ENCODE assay signal across 24 cellular contexts in the genomic region with DNA sequence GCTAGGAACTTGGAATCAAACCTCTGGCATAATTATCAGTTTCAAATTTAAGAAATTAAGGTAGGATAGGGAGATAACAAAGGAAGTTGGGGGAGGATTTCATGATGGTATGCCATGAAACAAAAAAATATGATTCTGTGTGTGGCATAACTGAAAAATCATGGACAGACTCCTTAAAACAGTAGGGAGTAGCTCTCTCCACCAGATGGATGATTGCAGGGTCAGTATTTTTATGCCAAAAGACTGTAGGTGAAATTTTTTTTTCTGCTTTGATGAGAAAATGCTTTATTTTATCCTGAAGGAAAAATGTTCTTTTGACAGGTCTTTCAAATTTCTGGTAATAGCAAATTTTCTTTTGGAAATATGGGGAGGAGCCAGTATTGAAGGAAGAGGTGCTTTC.
"Had no signal": no experiment of that assay in that cellular context is flagged by ENCODE, and none has a peak within 500 bp of the region (broad histone marks: within the 10 kb centered on the region; RNA-seq: fewer than 3 reads in every experiment).

No MANE protein-coding gene starts in this region.

- H3K4me3 Mint-ChIP-seq: naive thymus-derived CD4-positive, alpha-beta T cell; natural killer cell; nephron; neural crest cell; stimulated activated effector memory CD8-positive, alpha-beta T cell treated with anti-CD3 and anti-CD28 coated beads, Interleukin-12 subunit alpha, Interleukin-12 subunit beta, amount 100 ng/mL, for 72 hours; stimulated activated naive B cell treated with anti-CD40 and anti-IgM and Interleukin-4, amounts not matched to agents 10 μg/mL and 1 μg/mL and 100 μg/mL, for 72 hours; stimulated activated naive CD8-positive, alpha-beta T cell treated with anti-CD3 and anti-CD28 coated beads, Interleukin-15, Interleukin-2, amounts not matched to agents 100 ng/mL and 50 ng/mL, for 24 hours had no signal

- H3K27me3 Mint-ChIP-seq: naive thymus-derived CD4-positive, alpha-beta T cell; progenitor cell of endocrine pancreas; stimulated activated naive B cell treated with anti-CD40 and anti-IgM and Interleukin-4, amounts not matched to agents 10 μg/mL and 1 μg/mL and 100 μg/mL, for 72 hours; stimulated activated naive CD8-positive, alpha-beta T cell treated with anti-CD3 and anti-CD28 coated beads, Interleukin-15, Interleukin-2, amounts not matched to agents 100 ng/mL and 50 ng/mL, for 24 hours had no signal

- H3K4me1 Mint-ChIP-seq: nephron, neural crest cell had no signal

- H3K9me3 Mint-ChIP-seq: nephron; neural crest cell; stimulated activated effector memory CD8-positive, alpha-beta T cell treated with anti-CD3 and anti-CD28 coated beads, Interleukin-12 subunit alpha, Interleukin-12 subunit beta, amount 100 ng/mL, for 72 hours; stimulated activated naive CD8-positive, alpha-beta T cell treated with anti-CD3 and anti-CD28 coated beads, Interleukin-15, Interleukin-2, amounts not matched to agents 100 ng/mL and 50 ng/mL, for 24 hours had no signal

- DNase-seq: naive thymus-derived CD4-positive, alpha-beta T cell; natural killer cell; nucleus accumbens; pancreas; psoas muscle; right cardiac atrium; right lobe of liver; sigmoid colon; small intestine; stimulated activated CD4-positive, alpha-beta T cell treated with anti-CD3 and anti-CD28 coated beads, Interleukin-15, amount 100 ng/mL, for 24 hours; stimulated activated CD4-positive, alpha-beta T cell treated with anti-CD3 and anti-CD28 coated beads, Interleukin-2, amount 100 ng/mL, for 24 hours; stimulated activated CD4-positive, alpha-beta T cell treated with anti-CD3 and anti-CD28 coated beads, Interleukin-2, amount 100 ng/mL, for 48 hours; stimulated activated CD4-positive, alpha-beta T cell treated with anti-CD3 and anti-CD28 coated beads, Interleukin-4, amount 100 ng/mL, for 24 hours; stimulated activated naive B cell treated with anti-CD40 and anti-IgM and Interleukin-4, amounts not matched to agents 10 μg/mL and 1 μg/mL and 100 μg/mL, for 72 hours; stimulated activated naive CD4-positive, alpha-beta T cell treated with Interleukin-2 at 50 U/mL for 16 hours; stomach; thyroid gland; trophoblast cell; upper lobe of left lung had no signal

- H3K36me3 Mint-ChIP-seq: stimulated activated effector memory CD8-positive, alpha-beta T cell treated with anti-CD3 and anti-CD28 coated beads, Interleukin-12 subunit alpha, Interleukin-12 subunit beta, amount 100 ng/mL, for 72 hours; stimulated activated naive B cell treated with anti-CD40 and anti-IgM and Interleukin-4, amounts not matched to agents 10 μg/mL and 1 μg/mL and 100 μg/mL, for 72 hours had no signal

- H3K27ac Mint-ChIP-seq: natural killer cell; nephron; progenitor cell of endocrine pancreas; stimulated activated effector memory CD8-positive, alpha-beta T cell treated with anti-CD3 and anti-CD28 coated beads, Interleukin-12 subunit alpha, Interleukin-12 subunit beta, amount 100 ng/mL, for 72 hours; stimulated activated naive B cell treated with anti-CD40 and anti-IgM and Interleukin-4, amounts not matched to agents 10 μg/mL and 1 μg/mL and 100 μg/mL, for 72 hours; stimulated activated naive CD8-positive, alpha-beta T cell treated with anti-CD3 and anti-CD28 coated beads, Interleukin-15, Interleukin-2, amounts not matched to agents 100 ng/mL and 50 ng/mL, for 24 hours had no signal
